ENCODE assay signal across 1 cellular context in the genomic region with DNA sequence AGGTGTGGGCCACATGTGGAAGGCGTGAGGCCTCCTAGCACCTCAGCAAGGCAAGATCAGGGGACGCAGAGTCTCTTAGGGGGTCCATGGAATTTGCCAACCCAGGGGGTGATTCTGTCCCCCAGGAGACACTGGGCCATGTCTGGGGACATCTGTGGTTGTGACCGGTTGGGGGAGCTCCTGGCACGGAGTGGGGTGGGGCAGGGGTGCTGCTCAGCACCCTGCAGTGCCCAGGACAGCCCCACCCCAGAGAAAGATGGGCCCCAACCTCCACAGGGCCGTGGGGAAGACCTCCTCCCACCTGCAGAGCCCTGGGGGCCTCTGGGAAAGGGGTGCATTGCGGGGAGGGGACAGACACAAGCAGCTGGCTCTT.
TF ChIP-seq lines count a peak whose summit lies in the region.

No MANE protein-coding gene starts in this region.

TF ChIP-seq in endothelial cell of umbilical vein, 7 proteins besides CTCF, POLR2A, EP300 and RAD21:
- no peak for TF ChIP-seq FOS (IDR thresholded peaks at IDR 0.05; ENCODE audit: borderline replicate concordance, insufficient read depth, low read length)
- TF ChIP-seq MYC (IDR thresholded peaks at IDR 0.05; ENCODE audit: low read depth, low read length), result no peak
- no peak for TF ChIP-seq JUN (IDR thresholded peaks at IDR 0.05; ENCODE audit: borderline replicate concordance, insufficient read depth, insufficient read length, low read depth)
- TF ChIP-seq, protein P1, sequence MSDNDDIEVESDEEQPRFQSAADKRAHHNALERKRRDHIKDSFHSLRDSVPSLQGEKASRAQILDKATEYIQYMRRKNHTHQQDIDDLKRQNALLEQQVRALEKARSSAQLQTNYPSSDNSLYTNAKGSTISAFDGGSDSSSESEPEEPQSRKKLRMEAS (IDR thresholded peaks at IDR 0.05; ENCODE audit: insufficient read depth, insufficient read length), result no peak
- TF ChIP-seq POLR2AphosphoS5 (IDR thresholded peaks at IDR 0.05; ENCODE audit: insufficient read depth, low read depth, low read length), result no peak
- TF ChIP-seq GATA2 (IDR thresholded peaks at IDR 0.05; ENCODE audit: insufficient read depth, insufficient read length, low read depth, low read length), result no peak
- no peak for TF ChIP-seq EZH2 (IDR thresholded peaks at IDR 0.05; ENCODE audit: borderline replicate concordance, low read depth, low read length, severe bottlenecking)
